ENCODE assay signal across 11 cellular contexts in the genomic region with DNA sequence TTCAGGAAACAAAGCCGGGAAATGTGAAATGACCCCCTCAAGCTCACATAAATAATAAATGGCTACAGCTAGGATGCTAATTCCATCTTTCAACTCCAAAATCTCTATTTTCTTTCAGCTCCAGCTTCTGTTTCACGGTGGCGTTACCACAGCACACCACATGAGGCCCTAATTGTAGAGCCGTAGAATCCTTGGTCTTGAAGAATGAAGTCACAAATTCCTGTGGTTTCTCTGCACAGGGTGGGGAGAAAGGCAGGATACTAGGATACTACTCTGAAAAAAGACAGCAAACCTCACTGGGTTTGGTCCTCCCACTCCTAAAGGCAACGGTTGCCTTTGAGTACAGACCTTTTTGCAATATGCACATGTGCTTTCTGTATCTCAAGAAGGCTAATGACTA.
DNase-seq lines count a peak whose midpoint lies in the region; ATAC-seq and FAIRE-seq lines count a peak whose summit lies in the region.
"Had no signal": no experiment of that assay in that cellular context is flagged by ENCODE, and none has a peak within 500 bp of the region (broad histone marks: within the 10 kb centered on the region; RNA-seq: fewer than 3 reads in every experiment).

No MANE protein-coding gene starts in this region.

- DNase-seq in HCEC 1CT (peak; percentile 89), SW480 (ENCODE audit: low spot score) (peak; percentile 74), fibroblast of the conjunctiva (ENCODE audit: low read depth) (peak; percentile 81), urothelium cell line (ENCODE audit: low spot score) (peak; percentile 89), medulla oblongata (ENCODE audit: extremely low spot score) (no peak), GM19240 (ENCODE audit: insufficient read length, low spot score) (no peak)
- DNase-seq: activated CD8-positive, alpha-beta memory T cell treated with anti-CD3 and anti-CD28 coated beads, Interleukin-2, amount 50 U/mL, for 48 hours; NCI-H187; psoas muscle; T-helper 1 cell had no signal

- no peak for FAIRE-seq in urothelium cell line (lab: Jason Lieb, UNC)

- no peak for ATAC-seq in HG03565 (IDR thresholded peaks at IDR 0.05; ENCODE audit: unreplicated experiment)
- ATAC-seq: psoas muscle had no signal

Comparison
In these comparisons a context has a peak if more than half of its experiments do, and no peak if none do; other contexts are left out.
1. DNase-seq: peak in HCEC 1CT (single experiment), SW480 (single experiment), fibroblast of the conjunctiva (single experiment) and urothelium cell line (single experiment); none in medulla oblongata (single experiment) and GM19240 (single experiment).